Comparison of ENCODE assay signal across 8 cellular contexts in genomic region chr20:49323622-49324238, GRCh38. TPM values are rescaled to one million over a fixed set of nuclear protein-coding genes. Genes with fewer than 3 reads are reported as not detected.
DNase-seq lines count a peak whose midpoint lies in the region; ATAC-seq and TF ChIP-seq lines count a peak whose summit lies in the region.

No MANE protein-coding gene starts in this region.

- no peaks in the 10 kb centered on the region for H3K9me3 ChIP-seq in CD4-positive, alpha-beta T cell (ENCODE audit: control insufficient read depth, low read length)
- H3K9me3 ChIP-seq in GM23248 (ENCODE audit: low read depth) = no peaks in the 10 kb centered on the region

- peaks cover 23% of the 10 kb centered on the region for H3K27me3 ChIP-seq in CD4-positive, alpha-beta T cell (ENCODE audit: control insufficient read depth, insufficient read depth, low read length)
- H3K27me3 ChIP-seq in GM23248 (replicated peaks; ENCODE audit: insufficient read depth) = peaks cover 15% of the 10 kb centered on the region

- H3K9me3 Mint-ChIP-seq in CD4-positive, alpha-beta T cell = no peaks in the 10 kb centered on the region
- H3K9me3 Mint-ChIP-seq in glutamatergic neuron (ENCODE audit: unreplicated experiment) = no peaks in the 10 kb centered on the region

- H2AFZ ChIP-seq in GM23248 = peak overlapping the region; percentile 20

- H3K27ac Mint-ChIP-seq in CD4-positive, alpha-beta T cell = peak overlapping the region; percentile 62
- H3K27ac Mint-ChIP-seq in glutamatergic neuron (ENCODE audit: unreplicated experiment) = no peak overlapping the region

- peak overlapping the region; percentile 46 for H3K9ac ChIP-seq in GM23248

- intact Hi-C loops in CD4-positive, alpha-beta T cell (cut with DNase I, micrococcal nuclease) = loop anchor here (1.0 to 5.0 kb wide), 2 partner anchors 76 to 77 kb away; no protein-coding TSS in a partner anchor

- H3F3A ChIP-seq in GM23248 (ENCODE audit: insufficient read depth) = peaks cover 20% of the 10 kb centered on the region

- no peaks in the 10 kb centered on the region for H3K79me2 ChIP-seq in GM23248 (ENCODE audit: insufficient read depth)

- H3K4me3 ChIP-seq in GM23248 (no peak overlapping the region), astrocyte of the spinal cord (ENCODE audit: low read depth, low read length) (no peak overlapping the region)

- no peaks in the 10 kb centered on the region for H3K36me3 ChIP-seq in GM23248 (ENCODE audit: low read depth)

- no peaks in the 10 kb centered on the region for H3K36me3 Mint-ChIP-seq in CD4-positive, alpha-beta T cell (ENCODE audit: low read depth)
- no peaks in the 10 kb centered on the region for H3K36me3 Mint-ChIP-seq in glutamatergic neuron (ENCODE audit: unreplicated experiment)

- peak; percentile 26 for TF ChIP-seq CTCF in CD4-positive, alpha-beta T cell (IDR thresholded peaks at IDR 0.05)
- TF ChIP-seq CTCF in astrocyte of the spinal cord (IDR thresholded peaks at IDR 0.05; ENCODE audit: low read depth, low read length) (peak; percentile 48), glutamatergic neuron (IDR thresholded peaks at IDR 0.05; ENCODE audit: partially characterized antibody, unreplicated experiment) (no peak)

- no peaks in the 10 kb centered on the region for H4K20me1 ChIP-seq in GM23248 (ENCODE audit: insufficient read depth)

- H3K9me2 ChIP-seq in GM23248 (ENCODE audit: insufficient read depth) = no peaks in the 10 kb centered on the region

- POLR2A ChIA-PET in CD4-positive, alpha-beta T cell (lab: Charles Lee) = interaction anchor here (1.0 to 1.3 kb wide), 3 partner anchors 44 to 105 kb away, joined by 3 to 5 read pairs (median 3); partner anchors contain the start of genes DDX27 and ZNFX1

- H3K4me2 ChIP-seq in GM23248 (ENCODE audit: unreplicated experiment) = no peak overlapping the region

- ATAC-seq in CD4-positive, alpha-beta T cell (ENCODE audit: poor library complexity) = peak; percentile 87
- peak; percentile 63 for ATAC-seq in left lobe of liver
- ATAC-seq in HG02610 (IDR thresholded peaks at IDR 0.05; ENCODE audit: unreplicated experiment) = no peak
- ATAC-seq in HG03354 (IDR thresholded peaks at IDR 0.05; ENCODE audit: poor library complexity, severe bottlenecking, unreplicated experiment) = no peak

- peak in 3 of 10 experiments; percentile 7 to 19 (median 8) for DNase-seq in CD4-positive, alpha-beta T cell
- DNase-seq in GM23248 = peak; percentile 93
- peak; percentile 21 for DNase-seq in OCI-M2 (lab: John Stamatoyannopoulos, UW; ENCODE audit: unreplicated experiment)
- peak; percentile 76 for DNase-seq in astrocyte of the spinal cord (ENCODE audit: low read depth, low spot score)
- DNase-seq in left lobe of liver (ENCODE audit: low spot score) = no peak
- no peak for DNase-seq in glutamatergic neuron

- WGBS in GM23248 (ENCODE audit: low coverage in 1 of 2, low lambda C conversion rate in 2 of 2, missing lambda C conversion rate in 2 of 2), 2 experiments = 33 to 34% methylated on average over 9 of the region's 9 CpGs

- H3K4me1 Mint-ChIP-seq in CD4-positive, alpha-beta T cell (ENCODE audit: low read depth) = peaks cover 28% of the 10 kb centered on the region
- no peaks in the 10 kb centered on the region for H3K4me1 Mint-ChIP-seq in glutamatergic neuron (ENCODE audit: low read depth, unreplicated experiment)

- peaks cover 42% of the 10 kb centered on the region for H3K27me3 Mint-ChIP-seq in CD4-positive, alpha-beta T cell
- peaks cover 6% of the 10 kb centered on the region for H3K27me3 Mint-ChIP-seq in glutamatergic neuron (ENCODE audit: unreplicated experiment)

- in situ Hi-C loops in GM23248 (cut with MboI) (no loop called here), astrocyte of the spinal cord (cut with HindIII; ENCODE audit: low sequenced_read_pairs) (no loop called here)

- H3K4me1 ChIP-seq in GM23248 (ENCODE audit: insufficient read depth) = peaks cover 24% of the 10 kb centered on the region

- H3K27ac ChIP-seq in CD4-positive, alpha-beta T cell (ENCODE audit: low read depth, low read length) = no peak overlapping the region
- peak overlapping the region; percentile 44 for H3K27ac ChIP-seq in GM23248

- peak overlapping the region; percentile 44 for H3K4me3 Mint-ChIP-seq in CD4-positive, alpha-beta T cell
- H3K4me3 Mint-ChIP-seq in glutamatergic neuron (ENCODE audit: unreplicated experiment) = no peak overlapping the region

- CTCF ChIA-PET in CD4-positive, alpha-beta T cell (lab: Charles Lee) = no interaction called here

RNA-seq across cellular contexts. Expression of gene ZNFX1, which starts 45.9 kb away (rescaled TPM):
- total RNA-seq in CD4-positive, alpha-beta T cell = 10 to 100 TPM; 50.6 to 51.6 TPM
- 46.5 and 50.7 TPM in 2 replicates for total RNA-seq in GM23248 (2014; rRNA removed; shearing (Covaris generic))
- polyA plus RNA-seq in GM23248 (2016; fragmentation: Nextera tagmentation; extraction: Ambion mirVana) = 47.3 and 49.2 TPM in 2 replicates
- total RNA-seq in left lobe of liver (10.0 TPM), glutamatergic neuron (ENCODE audit: unreplicated experiment) (11.8 TPM)

Comparison
In these comparisons a context has a peak if more than half of its experiments do, and no peak if none do; other contexts are left out.
1. ATAC-seq: peak in CD4-positive, alpha-beta T cell (single experiment) and left lobe of liver (single experiment); none in HG02610 (single experiment) and HG03354 (single experiment).
2. DNase-seq: peak in GM23248 (single experiment), OCI-M2 (single experiment) and astrocyte of the spinal cord (single experiment); none in left lobe of liver (single experiment) and glutamatergic neuron (single experiment).